In the genomic region with DNA sequence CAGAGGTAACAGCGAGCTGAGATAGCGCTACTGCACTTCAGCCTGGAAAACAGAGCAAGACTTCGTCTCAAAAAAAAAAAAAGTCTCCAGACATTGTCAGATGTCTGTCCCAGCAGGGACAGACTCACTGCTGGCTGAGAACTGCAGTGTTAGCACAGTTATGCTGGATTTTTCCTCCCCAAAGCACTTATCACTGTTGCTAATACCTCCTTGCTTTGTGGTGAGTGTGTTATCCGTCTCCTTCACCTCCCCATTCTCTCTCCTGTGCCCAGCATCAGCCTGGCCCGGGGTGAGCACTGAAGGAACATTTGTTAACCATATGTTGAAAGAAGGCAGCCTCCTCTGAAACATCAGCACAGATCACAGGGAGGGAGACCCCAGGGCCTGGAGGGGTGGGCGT, we compare ENCODE assay signal across 23 cellular contexts. TPM values are rescaled to one million over a fixed set of nuclear protein-coding genes. Genes with fewer than 3 reads are reported as not detected.
DNase-seq lines count a peak whose midpoint lies in the region; ATAC-seq, FAIRE-seq and TF ChIP-seq lines count a peak whose summit lies in the region.
"Had no signal": no experiment of that assay in that cellular context is flagged by ENCODE, and none has a peak within 500 bp of the region (broad histone marks: within the 10 kb centered on the region; RNA-seq: fewer than 3 reads in every experiment).

No MANE protein-coding gene starts in this region.

- in situ Hi-C loops in mammary epithelial cell (cut with MboI; ENCODE audit: low sequenced_read_pairs in 2 of 2), result no loop called here

- peaks cover 2% of the 10 kb centered on the region for H4K20me1 ChIP-seq in mammary epithelial cell (ENCODE audit: insufficient read depth, low read length)

- H3K27me3 ChIP-seq in esophagus muscularis mucosa (no peaks in the 10 kb centered on the region), tibial nerve (no peaks in the 10 kb centered on the region), mammary epithelial cell (ENCODE audit: insufficient read depth, low read length) (no peaks in the 10 kb centered on the region)
- H3K27me3 ChIP-seq: BE2C, pancreas, right lobe of liver had no signal

- TF ChIP-seq EP300 in esophagus muscularis mucosa (IDR thresholded peaks at IDR 0.05), result no peak
- TF ChIP-seq EP300 in tibial nerve (IDR thresholded peaks at IDR 0.05), result no peak

- BruUV-seq in mammary epithelial cell (replicated peaks; lab: Mats Ljungman, UMichigan), result no TSS peak

- POLR2A ChIA-PET in activated CD4-positive, alpha-beta T cell treated with anti-CD3 and anti-CD28 coated beads for 36 hours (lab: Charles Lee), result no interaction called here
- POLR2A ChIA-PET in activated CD8-positive, alpha-beta T cell treated with anti-CD3 and anti-CD28 coated beads for 36 hours (lab: Charles Lee), result interaction anchor here (1.1 to 1.4 kb wide), 2 partner anchors 8 to 21 kb away, joined by 3 read pairs; no protein-coding TSS in a partner anchor

- H3K27ac Mint-ChIP-seq in activated CD4-positive, alpha-beta T cell treated with anti-CD3 and anti-CD28 coated beads for 36 hours, result peak overlapping the region; percentile 42
- peak overlapping the region; percentile 58 for H3K27ac Mint-ChIP-seq in osteocyte (ENCODE audit: unreplicated experiment)
- H3K27ac Mint-ChIP-seq in activated CD8-positive, alpha-beta T cell treated with anti-CD3 and anti-CD28 coated beads for 36 hours, result no peak overlapping the region
- H3K27ac Mint-ChIP-seq: activated T-cell treated with anti-CD3 and anti-CD28 coated beads, Interleukin-2, amount 50 U/mL, for 24 hours; T-helper 2 cell treated with Interferon-gamma antibody and Interleukin-4, amounts not matched to agents 5 μg/mL and 100 μg/mL, for 36 hours; WTC11 had no signal

- H3K4me1 ChIP-seq in esophagus muscularis mucosa, result peaks cover 21 to 78% (median 66%) of the 10 kb centered on the region in 4 donors
- H3K4me1 ChIP-seq in tibial nerve, result peaks cover 0 to 82% (median 44%) of the 10 kb centered on the region in 4 donors
- H3K4me1 ChIP-seq in mammary epithelial cell (ENCODE audit: insufficient read depth, low read length), result peaks cover 10% of the 10 kb centered on the region
- H3K4me1 ChIP-seq: pancreas had no signal

- H3K27me3 Mint-ChIP-seq in activated CD4-positive, alpha-beta T cell treated with anti-CD3 and anti-CD28 coated beads for 36 hours, result no peaks in the 10 kb centered on the region
- no peaks in the 10 kb centered on the region for H3K27me3 Mint-ChIP-seq in osteocyte (ENCODE audit: unreplicated experiment)
- no peaks in the 10 kb centered on the region for H3K27me3 Mint-ChIP-seq in activated CD8-positive, alpha-beta T cell treated with anti-CD3 and anti-CD28 coated beads for 36 hours
- H3K27me3 Mint-ChIP-seq: activated T-cell treated with anti-CD3 and anti-CD28 coated beads, Interleukin-2, amount 50 U/mL, for 24 hours had no signal

- H3K4me1 Mint-ChIP-seq in activated CD4-positive, alpha-beta T cell treated with anti-CD3 and anti-CD28 coated beads for 36 hours, result peaks cover 47% of the 10 kb centered on the region
- peaks cover 41% of the 10 kb centered on the region for H3K4me1 Mint-ChIP-seq in osteocyte (ENCODE audit: unreplicated experiment)
- H3K4me1 Mint-ChIP-seq in activated CD8-positive, alpha-beta T cell treated with anti-CD3 and anti-CD28 coated beads for 36 hours (ENCODE audit: low read depth), result peaks cover 47% of the 10 kb centered on the region

- peak overlapping the region; percentile 0 to 44 (median 11) for H3K27ac ChIP-seq in esophagus muscularis mucosa (replicated peaks in 1 of 4)
- H3K27ac ChIP-seq in tibial nerve, result peak overlapping the region in 3 of 4 donors; percentile 52 to 87 (median 85)
- H3K27ac ChIP-seq in mammary epithelial cell (ENCODE audit: insufficient read depth, low read depth, low read length), result no peak overlapping the region
- H3K27ac ChIP-seq: 22Rv1, pancreas, right lobe of liver, SK-N-MC had no signal

- H3K4me2 ChIP-seq in mammary epithelial cell (ENCODE audit: insufficient read depth, low read depth, low read length), result no peak overlapping the region

- 84% methylated on average over 6 of the region's 6 CpGs for WGBS in esophagus muscularis mucosa
- WGBS in tibial nerve, 2 donors, result 57 to 62% methylated on average over 6 of the region's 6 CpGs
- 94% methylated on average over 6 of the region's 6 CpGs for WGBS in mammary epithelial cell (ENCODE audit: low coverage, missing lambda C conversion rate)

- no peak for FAIRE-seq in H54 (lab: Jason Lieb, UNC)
- FAIRE-seq: colon, pancreas, RCC 7860 had no signal

- H3K9ac ChIP-seq in mammary epithelial cell (ENCODE audit: insufficient read depth, low read length), result no peak overlapping the region

- H3K9me3 Mint-ChIP-seq in activated CD4-positive, alpha-beta T cell treated with anti-CD3 and anti-CD28 coated beads for 36 hours (ENCODE audit: low read depth), result no peaks in the 10 kb centered on the region
- H3K9me3 Mint-ChIP-seq in osteocyte (ENCODE audit: unreplicated experiment), result no peaks in the 10 kb centered on the region
- H3K9me3 Mint-ChIP-seq in activated CD8-positive, alpha-beta T cell treated with anti-CD3 and anti-CD28 coated beads for 36 hours, result no peaks in the 10 kb centered on the region
- H3K9me3 Mint-ChIP-seq: activated T-cell treated with anti-CD3 and anti-CD28 coated beads, Interleukin-2, amount 50 U/mL, for 24 hours; T-helper 2 cell treated with Interferon-gamma antibody and Interleukin-4, amounts not matched to agents 5 μg/mL and 100 μg/mL, for 36 hours; WTC11 had no signal

- dilution Hi-C loops in mammary epithelial cell (cut with HindIII; ENCODE audit: low sequenced_read_pairs), result no loop called here

- H3K36me3 ChIP-seq in esophagus muscularis mucosa, result peaks cover 0 to 17% (median 11%) of the 10 kb centered on the region in 4 donors
- H3K36me3 ChIP-seq in tibial nerve, result peaks cover 0 to 6% (median 0%) of the 10 kb centered on the region in 3 donors
- no peaks in the 10 kb centered on the region for H3K36me3 ChIP-seq in mammary epithelial cell (ENCODE audit: insufficient read depth, low read length)
- H3K36me3 ChIP-seq: BE2C, pancreas had no signal

- intact Hi-C loops in activated CD4-positive, alpha-beta T cell treated with anti-CD3 and anti-CD28 coated beads for 36 hours (cut with DNase I, micrococcal nuclease), result no loop called here
- intact Hi-C loops in esophagus muscularis mucosa (cut with DNase I) (no loop called here), mammary epithelial cell (cut with micrococcal nuclease) (no loop called here)
- intact Hi-C loops in activated CD8-positive, alpha-beta T cell treated with anti-CD3 and anti-CD28 coated beads for 36 hours (cut with micrococcal nuclease), result no loop called here

- ATAC-seq in activated CD4-positive, alpha-beta T cell treated with anti-CD3 and anti-CD28 coated beads for 36 hours, result no peak
- no peak for ATAC-seq in activated CD8-positive, alpha-beta T cell treated with anti-CD3 and anti-CD28 coated beads for 36 hours
- ATAC-seq: pancreas, right lobe of liver, WTC11 had no signal

- TF ChIP-seq POLR2A in esophagus muscularis mucosa (IDR thresholded peaks at IDR 0.05; ENCODE audit: low read depth), result no peak
- no peak for TF ChIP-seq POLR2A in tibial nerve (IDR thresholded peaks at IDR 0.05)
- TF ChIP-seq POLR2A in H54 (IDR thresholded peaks at IDR 0.05; ENCODE audit: low read depth, low read length), result no peak

- peaks cover 12% of the 10 kb centered on the region for H3K36me3 Mint-ChIP-seq in activated CD4-positive, alpha-beta T cell treated with anti-CD3 and anti-CD28 coated beads for 36 hours (ENCODE audit: low read depth)
- peaks cover 5% of the 10 kb centered on the region for H3K36me3 Mint-ChIP-seq in osteocyte (ENCODE audit: unreplicated experiment)
- peaks cover 11% of the 10 kb centered on the region for H3K36me3 Mint-ChIP-seq in activated CD8-positive, alpha-beta T cell treated with anti-CD3 and anti-CD28 coated beads for 36 hours (ENCODE audit: low read depth)

- DNase-seq in activated CD4-positive, alpha-beta T cell treated with anti-CD3 and anti-CD28 coated beads for 36 hours, result no peak
- DNase-seq in activated CD4-positive, alpha-beta T cell treated with anti-CD3 and anti-CD28 coated beads, Interleukin-2, amount 50 U/mL, for 1 hour, result no peak
- DNase-seq in esophagus muscularis mucosa (ENCODE audit: extremely low spot score), result no peak
- DNase-seq in osteocyte (ENCODE audit: extremely low spot score, unreplicated experiment), result no peak
- DNase-seq in tibial nerve (ENCODE audit: low spot score in 2 of 2), result no peak
- DNase-seq in H54 (ENCODE audit: insufficient read length, low spot score), result no peak
- DNase-seq in activated CD8-positive, alpha-beta T cell treated with anti-CD3 and anti-CD28 coated beads for 36 hours, result no peak
- DNase-seq in mammary epithelial cell, result no peak
- DNase-seq: activated naive CD4-positive, alpha-beta T cell treated with Interleukin-2 at 50 U/mL for 16 hours; activated T-cell treated with anti-CD3 and anti-CD28 coated beads, Interleukin-2, amount 50 U/mL, for 24 hours; BE2C; Calu3; NCI-H1092; NCI-H2081; NCI-H446; pancreas; right lobe of liver had no signal

- CTCF ChIA-PET in activated CD4-positive, alpha-beta T cell treated with anti-CD3 and anti-CD28 coated beads for 36 hours (lab: Charles Lee), result no interaction called here
- CTCF ChIA-PET in activated CD8-positive, alpha-beta T cell treated with anti-CD3 and anti-CD28 coated beads for 36 hours (lab: Charles Lee), result no interaction called here
- CTCF ChIA-PET in mammary epithelial cell (lab: Charles Lee; ENCODE audit: low non-redundant PET), result no interaction called here

- H3K4me3 Mint-ChIP-seq in activated CD4-positive, alpha-beta T cell treated with anti-CD3 and anti-CD28 coated beads for 36 hours, result no peak overlapping the region
- no peak overlapping the region for H3K4me3 Mint-ChIP-seq in osteocyte (ENCODE audit: unreplicated experiment)
- no peak overlapping the region for H3K4me3 Mint-ChIP-seq in activated CD8-positive, alpha-beta T cell treated with anti-CD3 and anti-CD28 coated beads for 36 hours
- H3K4me3 Mint-ChIP-seq: activated T-cell treated with anti-CD3 and anti-CD28 coated beads, Interleukin-2, amount 50 U/mL, for 24 hours; T-helper 2 cell treated with Interferon-gamma antibody and Interleukin-4, amounts not matched to agents 5 μg/mL and 100 μg/mL, for 36 hours; WTC11 had no signal

- H3K79me2 ChIP-seq in mammary epithelial cell (ENCODE audit: insufficient read depth, low read length), result peaks cover 99% of the 10 kb centered on the region

- H2AFZ ChIP-seq in mammary epithelial cell (ENCODE audit: low read depth, low read length), result no peak overlapping the region

- TF ChIP-seq CTCF in esophagus muscularis mucosa (IDR thresholded peaks at IDR 0.05) (no peak), osteocyte (IDR thresholded peaks at IDR 0.05) (no peak), tibial nerve (IDR thresholded peaks at IDR 0.05) (no peak), mammary epithelial cell (conservative IDR thresholded peaks at IDR 0.05 in 1 of 2, IDR thresholded peaks at IDR 0.05 in 1 of 2; ENCODE audit: extremely low read depth in 1 of 2, insufficient read depth in 1 of 2, low read depth in 1 of 2, low read length in 2 of 2) (no peak)
- no peak for TF ChIP-seq CTCF in activated CD8-positive, alpha-beta T cell treated with anti-CD3 and anti-CD28 coated beads for 36 hours (IDR thresholded peaks at IDR 0.05)

- no peaks in the 10 kb centered on the region for H3K9me3 ChIP-seq in esophagus muscularis mucosa
- H3K9me3 ChIP-seq in tibial nerve, result no peaks in the 10 kb centered on the region
- no peaks in the 10 kb centered on the region for H3K9me3 ChIP-seq in mammary epithelial cell (replicated peaks; ENCODE audit: insufficient read depth, low read length)
- H3K9me3 ChIP-seq: BE2C, pancreas, right lobe of liver had no signal

- H3K4me3 ChIP-seq in esophagus muscularis mucosa (no peak overlapping the region), tibial nerve (no peak overlapping the region), mammary epithelial cell (replicated peaks in 1 of 3; ENCODE audit: insufficient read depth in 1 of 3, low read depth in 2 of 3, low read length in 3 of 3) (no peak overlapping the region)
- H3K4me3 ChIP-seq: pancreas, right lobe of liver, SK-N-MC had no signal

RNA-seq across cellular contexts. Expression of a gene that starts 11.2 kb away (rescaled TPM):
- total RNA-seq in activated CD4-positive, alpha-beta T cell treated with anti-CD3 and anti-CD28 coated beads for 36 hours, result 10 to 100 TPM; 90.3 to 98.5 TPM
- total RNA-seq in esophagus muscularis mucosa (10 to 100 TPM; 52.6 to 73.3 (median 57.7) TPM), osteocyte (93.3 and 94.3 TPM in 2 replicates), tibial nerve (100 to 1,000 TPM in 3 of 4 donors, 10 to 100 TPM in 1; 61.7 to 201 (median 115) TPM), mammary epithelial cell (10 to 100 TPM; 61.2 to 64.5 TPM)
- total RNA-seq in activated CD8-positive, alpha-beta T cell treated with anti-CD3 and anti-CD28 coated beads for 36 hours, result 100 to 1,000 TPM; 111 to 112 TPM
- 37.8 TPM for polyA plus RNA-seq in mammary epithelial cell
- 61.1 TPM for polyA minus RNA-seq in mammary epithelial cell

RNA-seq across cellular contexts. Expression of a gene that starts 11.6 kb away (rescaled TPM):
- total RNA-seq in activated CD4-positive, alpha-beta T cell treated with anti-CD3 and anti-CD28 coated beads for 36 hours, result 10 to 100 TPM; 32.6 to 41.7 TPM
- total RNA-seq in esophagus muscularis mucosa, result 1 to 10 TPM; 3.3 to 6.6 (median 4.6) TPM
- total RNA-seq in osteocyte, result 9.2 and 11.6 TPM in 2 replicates
- total RNA-seq in tibial nerve, result 10 to 100 TPM in 1 of 4 donors, 1 to 10 TPM in 3; 2.6 to 11.6 (median 4.3) TPM
- 10 to 100 TPM; 40.7 to 41.9 TPM for total RNA-seq in activated CD8-positive, alpha-beta T cell treated with anti-CD3 and anti-CD28 coated beads for 36 hours
- total RNA-seq in mammary epithelial cell, result 10 to 100 TPM in 1 of 2 donors, 1 to 10 TPM in 1; 1.2 to 12.5 TPM
- 15.6 TPM for polyA plus RNA-seq in mammary epithelial cell
- polyA minus RNA-seq in mammary epithelial cell, result 2.8 TPM
